ENCODE assay signal across 11 cellular contexts in genomic region chr18:49647496-49648168, GRCh38.
DNase-seq lines count a peak whose midpoint lies in the region; ATAC-seq and TF ChIP-seq lines count a peak whose summit lies in the region.
"Had no signal": no experiment of that assay in that cellular context is flagged by ENCODE, and none has a peak within 500 bp of the region (broad histone marks: within the 10 kb centered on the region; RNA-seq: fewer than 3 reads in every experiment).

No MANE protein-coding gene starts in this region.

- no peak overlapping the region for H3K4me3 Mint-ChIP-seq in activated CD4-positive, alpha-beta T cell treated with anti-CD3 and anti-CD28 coated beads, Interleukin-2, amount 10 ng/mL, durations not matched to agents 24 days and 14 days
- H3K4me3 Mint-ChIP-seq: activated naive CD4-positive, alpha-beta T cell treated with anti-CD3 and anti-CD28 coated beads, Interleukin-2, amount 50 U/mL, for 24 hours had no signal

- H3K27me3 ChIP-seq in rectal smooth muscle tissue (ENCODE audit: control insufficient read depth, insufficient read depth, low read length): no peaks in the 10 kb centered on the region

- DNase-seq in DMS 273 (lab: John Stamatoyannopoulos, UW; ENCODE audit: unreplicated experiment) (peak; percentile 78), NCI-H82 (lab: John Stamatoyannopoulos, UW) (peak; percentile 47), fibroblast of mammary gland (ENCODE audit: low read depth) (peak; percentile 83), KBM-7 (no peak), NCI-H526 (lab: John Stamatoyannopoulos, UW) (no peak)
- DNase-seq in activated CD4-positive, alpha-beta T cell treated with anti-CD3 and anti-CD28 coated beads, Interleukin-2, amount 10 ng/mL, durations not matched to agents 24 days and 14 days: no peak
- DNase-seq: NCI-H2171 treated with DMSO at 0.1 percent for 48 hours had no signal

- H3K4me3 ChIP-seq in fibroblast of mammary gland (ENCODE audit: control insufficient read depth, low read depth, low read length): no peak overlapping the region
- no peak overlapping the region for H3K4me3 ChIP-seq in rectal smooth muscle tissue (ENCODE audit: low read length)
- H3K4me3 ChIP-seq: GM12878 had no signal

- no peaks in the 10 kb centered on the region for H3K36me3 Mint-ChIP-seq in activated CD4-positive, alpha-beta T cell treated with anti-CD3 and anti-CD28 coated beads, Interleukin-2, amount 10 ng/mL, durations not matched to agents 24 days and 14 days (ENCODE audit: low read depth)
- H3K36me3 Mint-ChIP-seq: activated naive CD4-positive, alpha-beta T cell treated with anti-CD3 and anti-CD28 coated beads, Interleukin-2, amount 50 U/mL, for 24 hours had no signal

- H3K4me1 Mint-ChIP-seq in activated CD4-positive, alpha-beta T cell treated with anti-CD3 and anti-CD28 coated beads, Interleukin-2, amount 10 ng/mL, durations not matched to agents 24 days and 14 days: no peaks in the 10 kb centered on the region
- H3K4me1 Mint-ChIP-seq: activated naive CD4-positive, alpha-beta T cell treated with anti-CD3 and anti-CD28 coated beads, Interleukin-2, amount 50 U/mL, for 24 hours had no signal

- H3K27ac ChIP-seq in rectal smooth muscle tissue (ENCODE audit: low read depth, low read length): peak overlapping the region; percentile 12

- ATAC-seq in activated CD4-positive, CD25-positive, alpha-beta regulatory T cell treated with anti-CD3 and anti-CD28 coated beads, Interleukin-2, amount 50 U/mL, for 24 hours: no peak
- ATAC-seq: GM12878 had no signal

- peaks cover 2% of the 10 kb centered on the region for H3K4me1 ChIP-seq in rectal smooth muscle tissue (ENCODE audit: control insufficient read depth, insufficient read depth, low read length)

- in situ Hi-C loops in KBM-7 (cut with MboI; ENCODE audit: low pct_unique_long_range_greater_than_20kb, low sequenced_read_pairs): no loop called here

- no peaks in the 10 kb centered on the region for H3K9me3 Mint-ChIP-seq in activated CD4-positive, alpha-beta T cell treated with anti-CD3 and anti-CD28 coated beads, Interleukin-2, amount 10 ng/mL, durations not matched to agents 24 days and 14 days
- H3K9me3 Mint-ChIP-seq: activated naive CD4-positive, alpha-beta T cell treated with anti-CD3 and anti-CD28 coated beads, Interleukin-2, amount 50 U/mL, for 24 hours had no signal

- TF ChIP-seq CTCF in fibroblast of mammary gland (conservative IDR thresholded peaks at IDR 0.05; ENCODE audit: control insufficient read depth, insufficient read depth, low read depth, low read length): no peak

- no peak overlapping the region for H3K27ac Mint-ChIP-seq in activated CD4-positive, alpha-beta T cell treated with anti-CD3 and anti-CD28 coated beads, Interleukin-2, amount 10 ng/mL, durations not matched to agents 24 days and 14 days
- H3K27ac Mint-ChIP-seq: activated naive CD4-positive, alpha-beta T cell treated with anti-CD3 and anti-CD28 coated beads, Interleukin-2, amount 50 U/mL, for 24 hours had no signal

- H3K36me3 ChIP-seq in rectal smooth muscle tissue (ENCODE audit: control insufficient read depth, insufficient read depth, low read length): no peaks in the 10 kb centered on the region

- H3K9ac ChIP-seq in rectal smooth muscle tissue (ENCODE audit: low read length): no peak overlapping the region

- H3K27me3 Mint-ChIP-seq in activated CD4-positive, alpha-beta T cell treated with anti-CD3 and anti-CD28 coated beads, Interleukin-2, amount 10 ng/mL, durations not matched to agents 24 days and 14 days: no peaks in the 10 kb centered on the region
- H3K27me3 Mint-ChIP-seq: activated naive CD4-positive, alpha-beta T cell treated with anti-CD3 and anti-CD28 coated beads, Interleukin-2, amount 50 U/mL, for 24 hours had no signal

- intact Hi-C loops in activated CD4-positive, alpha-beta T cell treated with anti-CD3 and anti-CD28 coated beads, Interleukin-2, amount 10 ng/mL, durations not matched to agents 24 days and 14 days (cut with micrococcal nuclease): no loop called here

Comparison
In these comparisons a context has a peak if more than half of its experiments do, and no peak if none do; other contexts are left out.
1. DNase-seq: peak in DMS 273 (single experiment), NCI-H82 (single experiment) and fibroblast of mammary gland (single experiment); none in KBM-7 (single experiment), NCI-H526 (0 of 2) and activated CD4-positive, alpha-beta T cell treated with anti-CD3 and anti-CD28 coated beads, Interleukin-2, amount 10 ng/mL, durations not matched to agents 24 days and 14 days (single experiment).